Comparison of ENCODE assay signal across 9 cellular contexts in the genomic region with DNA sequence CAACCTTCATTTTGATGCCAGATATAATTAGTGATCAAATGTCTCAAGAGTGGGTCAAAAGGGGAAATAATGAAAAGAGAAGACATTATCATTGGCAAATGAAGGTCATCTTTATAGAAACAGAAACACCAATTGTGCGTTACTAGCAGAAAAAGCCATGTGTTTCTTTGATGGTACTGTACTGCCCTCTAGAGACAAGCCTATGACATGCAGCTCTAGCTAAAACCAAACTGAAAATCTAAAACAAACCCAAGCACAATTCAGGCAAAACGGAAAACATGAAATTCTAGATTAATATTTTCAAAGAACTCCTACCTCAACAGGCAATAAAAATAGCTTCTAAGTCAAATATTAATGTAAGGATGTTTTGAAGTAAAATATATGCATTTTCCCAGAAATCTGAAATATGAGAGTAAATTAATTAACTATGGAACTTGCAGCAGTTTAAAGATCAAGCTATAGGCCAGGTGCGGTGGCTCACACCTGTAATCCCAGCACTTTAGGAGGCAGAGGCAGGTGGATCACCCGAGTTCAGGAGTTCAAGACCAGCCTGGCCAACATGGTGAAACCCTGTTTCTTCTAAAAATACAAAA.
DNase-seq lines count a peak whose midpoint lies in the region; ATAC-seq, FAIRE-seq and TF ChIP-seq lines count a peak whose summit lies in the region.
"Had no signal": no experiment of that assay in that cellular context is flagged by ENCODE, and none has a peak within 500 bp of the region (broad histone marks: within the 10 kb centered on the region; RNA-seq: fewer than 3 reads in every experiment).

No MANE protein-coding gene starts in this region.

- FAIRE-seq in astrocyte (lab: Jason Lieb, UNC) (peak; percentile 73), kidney (lab: Jason Lieb, UNC) (peak; percentile 93)

- H3K36me3 ChIP-seq in astrocyte (ENCODE audit: insufficient read depth, low read length): no peaks in the 10 kb centered on the region
- no peaks in the 10 kb centered on the region for H3K36me3 ChIP-seq in kidney (ENCODE audit: control insufficient read depth in 1 of 2, insufficient read depth in 2 of 2, low read length in 2 of 2)
- H3K36me3 ChIP-seq in upper lobe of right lung: no peaks in the 10 kb centered on the region

- H3K4me1 ChIP-seq in astrocyte (ENCODE audit: insufficient read depth, low read length) (no peaks in the 10 kb centered on the region), kidney (ENCODE audit: control insufficient read depth in 1 of 2, insufficient read depth in 1 of 2, low read depth in 1 of 2, low read length in 2 of 2) (no peaks in the 10 kb centered on the region), upper lobe of right lung (no peaks in the 10 kb centered on the region)

- TF ChIP-seq CTCF in GM12872 (IDR thresholded peaks at IDR 0.05; ENCODE audit: insufficient read depth, low read depth, low read length): peak; percentile 90
- TF ChIP-seq CTCF in astrocyte (IDR thresholded peaks at IDR 0.05; ENCODE audit: insufficient read depth, low read depth, low read length): peak; percentile 97
- peak; percentile 80 for TF ChIP-seq CTCF in kidney (IDR thresholded peaks at IDR 0.05; ENCODE audit: borderline replicate concordance, extremely low read depth, insufficient read depth)
- TF ChIP-seq CTCF in upper lobe of right lung (IDR thresholded peaks at IDR 0.05): peak; percentile 76

- H3K27ac ChIP-seq in astrocyte (ENCODE audit: low read depth, low read length): no peak overlapping the region
- H3K27ac ChIP-seq in kidney (ENCODE audit: low read depth in 2 of 2, low read length in 2 of 2): no peak overlapping the region
- no peak overlapping the region for H3K27ac ChIP-seq in upper lobe of right lung

- H3K27me3 Mint-ChIP-seq in astrocyte (ENCODE audit: low read depth, unreplicated experiment): no peaks in the 10 kb centered on the region
- H3K27me3 Mint-ChIP-seq: IgD-negative memory B cell had no signal

- H3K27me3 ChIP-seq in astrocyte (ENCODE audit: insufficient read depth, low read length): no peaks in the 10 kb centered on the region
- H3K27me3 ChIP-seq in upper lobe of right lung: peaks cover 3% of the 10 kb centered on the region

- H3K4me2 ChIP-seq in astrocyte (ENCODE audit: low read length): no peak overlapping the region

- no peaks in the 10 kb centered on the region for H4K20me1 ChIP-seq in astrocyte (ENCODE audit: insufficient read depth, low read length)

- H3K27ac Mint-ChIP-seq in astrocyte (ENCODE audit: unreplicated experiment): no peak overlapping the region
- H3K27ac Mint-ChIP-seq: IgD-negative memory B cell had no signal

- DNase-seq in AG20443 (ENCODE audit: low spot score) (peak; percentile 59), NCI-H2107 (lab: John Stamatoyannopoulos, UW) (peak; percentile 43), astrocyte (ENCODE audit: low read depth) (no peak), kidney (no peak), upper lobe of right lung (no peak), occipital lobe (lab: John Stamatoyannopoulos, UW) (no peak)

- H3K4me3 ChIP-seq in astrocyte (ENCODE audit: insufficient read depth, low read depth, low read length) (no peak overlapping the region), kidney (ENCODE audit: low read length in 2 of 2) (no peak overlapping the region), upper lobe of right lung (no peak overlapping the region)

- H3K9me3 ChIP-seq in astrocyte (ENCODE audit: insufficient read depth, low read depth, low read length): no peaks in the 10 kb centered on the region
- H3K9me3 ChIP-seq in kidney (ENCODE audit: control insufficient read depth in 1 of 2, low read length in 2 of 2): no peaks in the 10 kb centered on the region
- H3K9me3 ChIP-seq in upper lobe of right lung: no peaks in the 10 kb centered on the region

- H3K4me1 Mint-ChIP-seq in astrocyte (ENCODE audit: low read depth, unreplicated experiment): peaks cover 4% of the 10 kb centered on the region

- no peaks in the 10 kb centered on the region for H3K36me3 Mint-ChIP-seq in astrocyte (ENCODE audit: low read depth, unreplicated experiment)
- H3K36me3 Mint-ChIP-seq: IgD-negative memory B cell had no signal

- ATAC-seq in HG02840 (IDR thresholded peaks at IDR 0.05; ENCODE audit: low FRiP score, unreplicated experiment) (peak; percentile 73), upper lobe of right lung (peak; percentile 71)

- H3K79me2 ChIP-seq in astrocyte (ENCODE audit: insufficient read depth, low read length): no peaks in the 10 kb centered on the region

- no peak overlapping the region for H2AFZ ChIP-seq in astrocyte (ENCODE audit: low read depth, low read length)

- H3K4me3 Mint-ChIP-seq in astrocyte (ENCODE audit: unreplicated experiment): no peak overlapping the region

- intact Hi-C loops in kidney (cut with DNase I) (no loop called here), upper lobe of right lung (cut with DNase I) (no loop called here)

- H3K9me3 Mint-ChIP-seq in astrocyte (ENCODE audit: unreplicated experiment): no peaks in the 10 kb centered on the region
- H3K9me3 Mint-ChIP-seq: IgD-negative memory B cell had no signal

- H3K9ac ChIP-seq in astrocyte (ENCODE audit: low read length) (no peak overlapping the region), kidney (ENCODE audit: low read length in 2 of 2) (no peak overlapping the region)

Comparison
In these comparisons a context has a peak if more than half of its experiments do, and no peak if none do; other contexts are left out.
1. DNase-seq: peak in AG20443 (single experiment) and NCI-H2107 (single experiment); none in astrocyte (single experiment), kidney (single experiment), upper lobe of right lung (single experiment) and occipital lobe (single experiment).
2. Peak in every context shown above with its lines, with median percentiles within 50 percentile points of each other: CTCF ChIP-seq.